Comparison of ENCODE assay signal across 15 cellular contexts in genomic region chr14:35387713-35388579, GRCh38. TPM values are rescaled to one million over a fixed set of nuclear protein-coding genes. Genes with fewer than 3 reads are reported as not detected.
DNase-seq lines count a peak whose midpoint lies in the region; ATAC-seq and TF ChIP-seq lines count a peak whose summit lies in the region.
"Had no signal": no experiment of that assay in that cellular context is flagged by ENCODE, and none has a peak within 500 bp of the region (broad histone marks: within the 10 kb centered on the region; RNA-seq: fewer than 3 reads in every experiment).

No MANE protein-coding gene starts in this region.

- H3K79me1 ChIP-seq in H9 (ENCODE audit: insufficient read depth, low read depth, low read length, poor library complexity, severe bottlenecking) = no peaks in the 10 kb centered on the region

- H2BK5ac ChIP-seq in H9 (ENCODE audit: insufficient read length, low read length) = no peak overlapping the region

- H3K23me2 ChIP-seq in H9 (ENCODE audit: insufficient read length, low read depth, low read length, poor library complexity, severe bottlenecking) = no peaks in the 10 kb centered on the region

- H3K79me2 ChIP-seq in H9 (ENCODE audit: insufficient read depth, low read length) (no peaks in the 10 kb centered on the region), osteoblast (ENCODE audit: insufficient read depth, low read length) (no peaks in the 10 kb centered on the region)

- H3K27ac Mint-ChIP-seq in H9 = peak overlapping the region in 2 of 3 experiments; percentile 35 to 48; a peak in 2 of 7 replicates
- H3K27ac Mint-ChIP-seq: B cell; CD4-positive, CD25-positive, alpha-beta regulatory T cell had no signal

- no peaks in the 10 kb centered on the region for H3K27me3 ChIP-seq in H9 (ENCODE audit: insufficient read depth, low read length)
- H3K27me3 ChIP-seq in esophagus muscularis mucosa = no peaks in the 10 kb centered on the region
- H3K27me3 ChIP-seq in rectal smooth muscle tissue (ENCODE audit: control insufficient read depth, insufficient read depth, low read length) = no peaks in the 10 kb centered on the region
- no peaks in the 10 kb centered on the region for H3K27me3 ChIP-seq in osteoblast (ENCODE audit: insufficient read depth, low read length)

- no peak overlapping the region for H3K23ac ChIP-seq in H9 (ENCODE audit: insufficient read length, low read depth, low read length)

- no peaks in the 10 kb centered on the region for H3K9me3 Mint-ChIP-seq in H9
- H3K9me3 Mint-ChIP-seq: CD4-positive, CD25-positive, alpha-beta regulatory T cell had no signal

- no peak overlapping the region for H3K56ac ChIP-seq in H9 (ENCODE audit: insufficient read length, low read depth, low read length)

- no peaks in the 10 kb centered on the region for H4K20me1 ChIP-seq in H9 (ENCODE audit: control insufficient read depth, insufficient read depth, insufficient read length)
- no peaks in the 10 kb centered on the region for H4K20me1 ChIP-seq in osteoblast (ENCODE audit: insufficient read depth, low read length)

- TF ChIP-seq CTCF in 22Rv1 (IDR thresholded peaks at IDR 0.05) (no peak), H9 (conservative IDR thresholded peaks at IDR 0.05) (no peak), esophagus muscularis mucosa (IDR thresholded peaks at IDR 0.05) (no peak), osteoblast (IDR thresholded peaks at IDR 0.05; ENCODE audit: extremely low read depth, low read depth, low read length) (no peak)

- no peak overlapping the region for H4K8ac ChIP-seq in H9 (replicated peaks; ENCODE audit: insufficient read length, low read depth, low read length)

- H2AFZ ChIP-seq in H9 (ENCODE audit: low read length) (no peak overlapping the region), osteoblast (ENCODE audit: low read length) (no peak overlapping the region)

- DNase-seq in H9 = no peak
- DNase-seq in esophagus muscularis mucosa (ENCODE audit: extremely low spot score) = no peak
- DNase-seq in ecto neural progenitor cell (ENCODE audit: low spot score) = no peak
- DNase-seq in osteoblast (ENCODE audit: insufficient read length, low spot score, missing footprints) = no peak
- DNase-seq: CD4-positive, CD25-positive, alpha-beta regulatory T cell; EL; HCEC 1CT; KBM-7; MV-4-11; NCI-H1417 treated with DMSO at 0.1 percent for 48 hours; NCI-H2081 had no signal

- no peaks in the 10 kb centered on the region for H3K36me3 ChIP-seq in esophagus muscularis mucosa
- no peaks in the 10 kb centered on the region for H3K36me3 ChIP-seq in rectal smooth muscle tissue (ENCODE audit: control insufficient read depth, insufficient read depth, low read length)
- H3K36me3 ChIP-seq in osteoblast (ENCODE audit: insufficient read depth, low read length) = no peaks in the 10 kb centered on the region

- no peak overlapping the region for H3K4me2 ChIP-seq in H9 (ENCODE audit: insufficient read depth, insufficient read length, low read length)
- no peak overlapping the region for H3K4me2 ChIP-seq in osteoblast (ENCODE audit: insufficient read depth, low read length)

- H3T11ph ChIP-seq in H9 (ENCODE audit: low read length) = no peak overlapping the region

- H3K4me1 Mint-ChIP-seq in H9 = peaks cover 23 to 49% of the 10 kb centered on the region in 2 experiments
- H3K4me1 Mint-ChIP-seq: B cell; CD4-positive, CD25-positive, alpha-beta regulatory T cell had no signal

- H2BK20ac ChIP-seq in H9 (ENCODE audit: low read depth, low read length, poor library complexity, severe bottlenecking) = no peak overlapping the region

- no peak overlapping the region for H3K4ac ChIP-seq in H9 (ENCODE audit: low read depth, low read length)

- no peaks in the 10 kb centered on the region for H3K9me3 ChIP-seq in H9 (ENCODE audit: control insufficient read depth, low read depth, low read length)
- H3K9me3 ChIP-seq in esophagus muscularis mucosa = no peaks in the 10 kb centered on the region
- H3K9me3 ChIP-seq in osteoblast (ENCODE audit: low read depth, low read length) = no peaks in the 10 kb centered on the region

- H3K14ac ChIP-seq in H9 (ENCODE audit: insufficient read depth, low read length) = no peak overlapping the region

- no peak for TF ChIP-seq POLR2A in esophagus muscularis mucosa (IDR thresholded peaks at IDR 0.05; ENCODE audit: low read depth)

- no peak overlapping the region for H4K91ac ChIP-seq in H9 (ENCODE audit: insufficient read length, low read depth, low read length)

- no CpG with 5 or more reads among the region's 14 CpGs for WGBS in H9 (ENCODE audit: extremely low coverage, insufficient read length, low lambda C conversion rate)
- 92% methylated on average over 13 of the region's 14 CpGs for WGBS in esophagus muscularis mucosa

- no peak overlapping the region for H3K4me3 ChIP-seq in esophagus muscularis mucosa
- H3K4me3 ChIP-seq in rectal smooth muscle tissue (ENCODE audit: low read length) = no peak overlapping the region
- no peak overlapping the region for H3K4me3 ChIP-seq in osteoblast (ENCODE audit: insufficient read depth, low read length)

- peaks cover 2% of the 10 kb centered on the region; the same call in 1 of the 2 replicates for H3K27me3 Mint-ChIP-seq in H9 (ENCODE audit: low read depth)
- H3K27me3 Mint-ChIP-seq: B cell; CD4-positive, CD25-positive, alpha-beta regulatory T cell had no signal

- peak overlapping the region; percentile 99 for H3K27ac ChIP-seq in 22Rv1
- H3K27ac ChIP-seq in H9 (ENCODE audit: insufficient read length, low read depth, low read length) = no peak overlapping the region
- peak overlapping the region in 3 of 4 donors; percentile 91 to 94 (median 92) for H3K27ac ChIP-seq in esophagus muscularis mucosa (replicated peaks in 1 of 4)
- H3K27ac ChIP-seq in rectal smooth muscle tissue (ENCODE audit: low read depth, low read length) = peak overlapping the region; percentile 94
- H3K27ac ChIP-seq in osteoblast (ENCODE audit: low read depth, low read length) = no peak overlapping the region

- no peak for TF ChIP-seq EP300 in esophagus muscularis mucosa (IDR thresholded peaks at IDR 0.05)

- H4K5ac ChIP-seq in H9 (ENCODE audit: insufficient read length, low read depth, low read length) = no peak overlapping the region

- no peaks in the 10 kb centered on the region; the same call in 1 of the 2 replicates for H3K4me1 ChIP-seq in H9 (ENCODE audit: insufficient read depth, low read length)
- H3K4me1 ChIP-seq in esophagus muscularis mucosa = peaks cover 35 to 54% (median 50%) of the 10 kb centered on the region in 4 donors
- H3K4me1 ChIP-seq in rectal smooth muscle tissue (ENCODE audit: control insufficient read depth, insufficient read depth, low read length) = peaks cover 29% of the 10 kb centered on the region
- H3K4me1 ChIP-seq in osteoblast (ENCODE audit: insufficient read depth, low read length) = peaks cover 25% of the 10 kb centered on the region

- no peak overlapping the region for H3K4me3 Mint-ChIP-seq in H9
- H3K4me3 Mint-ChIP-seq: B cell; CD4-positive, CD25-positive, alpha-beta regulatory T cell had no signal

- H2BK15ac ChIP-seq in H9 (ENCODE audit: low read depth, low read length) = no peak overlapping the region

- no peak for ATAC-seq in GM21515 (IDR thresholded peaks at IDR 0.05; ENCODE audit: unreplicated experiment)

- no peak overlapping the region for H2AK5ac ChIP-seq in H9 (ENCODE audit: insufficient read length, low read length)

- H2BK120ac ChIP-seq in H9 (ENCODE audit: low read depth, low read length, poor library complexity, severe bottlenecking) = no peak overlapping the region

- H3K9ac ChIP-seq in H9 (ENCODE audit: extremely low read depth, insufficient read length, low read length) = no peak overlapping the region
- H3K9ac ChIP-seq in rectal smooth muscle tissue (ENCODE audit: low read length) = no peak overlapping the region

- H2BK12ac ChIP-seq in H9 (ENCODE audit: insufficient read length, low read depth, low read length) = no peak overlapping the region

- H3K18ac ChIP-seq in H9 (ENCODE audit: insufficient read length, low read depth, low read length) = no peak overlapping the region

- intact Hi-C loops in esophagus muscularis mucosa (cut with DNase I) = loop anchor here (2.0 kb wide), 1 partner anchor 13 kb away; no protein-coding TSS in a partner anchor

- no peaks in the 10 kb centered on the region; a peak in 1 of 7 replicates for H3K36me3 Mint-ChIP-seq in H9 (ENCODE audit: insufficient read depth in 1 of 3, low read depth in 3 of 3)
- H3K36me3 Mint-ChIP-seq: CD4-positive, CD25-positive, alpha-beta regulatory T cell had no signal

RNA-seq across cellular contexts. Expression of gene NFKBIA, which starts 16.6 kb away (rescaled TPM):
- total RNA-seq in H9 (2021) (38.4 and 39.1 TPM in 2 replicates), esophagus muscularis mucosa (100 to 1,000 TPM; 387 to 416 (median 398) TPM), osteoblast (43.6 and 51.0 TPM in 2 replicates)

Comparison
In these comparisons a context has a peak if more than half of its experiments do, and no peak if none do; other contexts are left out.
1. H3K27ac ChIP-seq: peak in 22Rv1 (single experiment), esophagus muscularis mucosa (3 of 4) and rectal smooth muscle tissue (single experiment); none in H9 (single experiment) and osteoblast (single experiment).